18 cellular contexts compared by ENCODE assay signal in the genomic region with DNA sequence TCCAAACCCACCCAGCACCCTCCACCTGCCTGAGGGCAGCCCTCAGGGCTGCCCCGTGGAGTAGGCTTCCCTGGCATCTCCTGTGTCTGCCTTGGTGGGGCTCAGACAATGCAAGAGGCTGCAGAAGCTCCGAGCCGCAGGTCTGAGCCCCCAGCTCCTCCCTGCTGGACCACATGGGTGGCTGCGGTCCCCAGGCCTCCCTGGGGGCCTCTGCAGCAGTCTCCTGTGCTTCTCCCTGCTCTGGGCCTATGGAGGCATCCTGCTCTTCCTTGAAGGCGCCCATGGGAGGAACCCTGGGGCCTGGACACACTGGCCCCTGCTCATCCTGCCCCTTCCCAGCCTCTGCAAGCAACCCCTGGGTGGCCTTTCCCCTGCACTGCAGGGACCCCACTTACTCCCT.
"Had no signal": no experiment of that assay in that cellular context is flagged by ENCODE, and none has a peak within 500 bp of the region (broad histone marks: within the 10 kb centered on the region; RNA-seq: fewer than 3 reads in every experiment).

No MANE protein-coding gene starts in this region.

- H3K27me3 ChIP-seq: pancreas, thyroid gland, vagina had no signal

- H3K4me3 ChIP-seq: gastrocnemius medialis, pancreas, sigmoid colon, stomach, thyroid gland, vagina had no signal

- H3K4me1 ChIP-seq: gastrocnemius medialis, pancreas, sigmoid colon, stomach, thyroid gland, vagina had no signal

- H3K9me3 ChIP-seq: gastrocnemius medialis, pancreas, thyroid gland, vagina had no signal

- DNase-seq: cortex of kidney; effector memory CD8-positive, alpha-beta T cell; gastrocnemius medialis; head of caudate nucleus; nephron progenitor cell; occipital lobe; sigmoid colon; stimulated activated CD4-positive, alpha-beta T cell treated with anti-CD3 and anti-CD28 coated beads, Interleukin-2, amount 100 ng/mL, for 24 hours; stimulated activated CD4-positive, alpha-beta T cell treated with anti-CD3 and anti-CD28 coated beads, Interleukin-4, amount 100 ng/mL, for 24 hours; stimulated activated naive CD4-positive, alpha-beta T cell treated with Interleukin-2 at 50 U/mL for 16 hours; stomach; thyroid gland; trophoblast cell had no signal

- ATAC-seq: effector memory CD8-positive, alpha-beta T cell; gastrocnemius medialis; left lobe of liver; naive thymus-derived CD8-positive, alpha-beta T cell; pancreas; stimulated activated effector memory CD8-positive, alpha-beta T cell treated with anti-CD3 and anti-CD28 coated beads, Interleukin-12 subunit alpha, Interleukin-12 subunit beta, amount 100 ng/mL, for 72 hours had no signal

- H3K36me3 ChIP-seq: gastrocnemius medialis, pancreas, sigmoid colon, stomach, thyroid gland, vagina had no signal

- H3K27ac ChIP-seq: gastrocnemius medialis, pancreas, sigmoid colon, stomach, thyroid gland, vagina had no signal
